Comparison of ENCODE assay signal across 14 cellular contexts in genomic region chr7:105768898-105769507, GRCh38.
"Had no signal": no experiment of that assay in that cellular context is flagged by ENCODE, and none has a peak within 500 bp of the region (broad histone marks: within the 10 kb centered on the region; RNA-seq: fewer than 3 reads in every experiment).

No MANE protein-coding gene starts in this region.

- H3K9me3 Mint-ChIP-seq: activated T-cell treated with anti-CD3 and anti-CD28 coated beads, Interleukin-2, amount 50 U/mL, for 4 hours; endodermal cell had no signal

- H3K27me3 Mint-ChIP-seq: activated naive CD8-positive, alpha-beta T cell had no signal

- ATAC-seq: naive thymus-derived CD4-positive, alpha-beta T cell; right lobe of liver had no signal

- H3K4me3 Mint-ChIP-seq: activated naive CD8-positive, alpha-beta T cell; activated T-cell treated with anti-CD3 and anti-CD28 coated beads, Interleukin-2, amount 50 U/mL, for 4 hours; endodermal cell; naive thymus-derived CD4-positive, alpha-beta T cell had no signal

- H3K27ac Mint-ChIP-seq: activated naive CD8-positive, alpha-beta T cell; endodermal cell had no signal

- DNase-seq: activated CD4-positive, CD25-positive, alpha-beta regulatory T cell treated with anti-CD3 and anti-CD28 coated beads, Interleukin-2, amount 50 U/mL, for 72 hours; activated gamma-delta T cell; activated T-cell treated with anti-CD3 and anti-CD28 coated beads, Interleukin-2, amount 50 U/mL, for 4 hours; endodermal cell; erythroblast; hippocampal formation; kidney glomerular epithelial cell; naive thymus-derived CD4-positive, alpha-beta T cell; psoas muscle; right lobe of liver; stimulated activated CD4-positive, alpha-beta T cell treated with anti-CD3 and anti-CD28 coated beads, Interleukin-2, amount 100 ng/mL, for 24 hours; stimulated activated naive CD4-positive, alpha-beta T cell; upper lobe of left lung had no signal
